10 cellular contexts compared by ENCODE assay signal in the genomic region with DNA sequence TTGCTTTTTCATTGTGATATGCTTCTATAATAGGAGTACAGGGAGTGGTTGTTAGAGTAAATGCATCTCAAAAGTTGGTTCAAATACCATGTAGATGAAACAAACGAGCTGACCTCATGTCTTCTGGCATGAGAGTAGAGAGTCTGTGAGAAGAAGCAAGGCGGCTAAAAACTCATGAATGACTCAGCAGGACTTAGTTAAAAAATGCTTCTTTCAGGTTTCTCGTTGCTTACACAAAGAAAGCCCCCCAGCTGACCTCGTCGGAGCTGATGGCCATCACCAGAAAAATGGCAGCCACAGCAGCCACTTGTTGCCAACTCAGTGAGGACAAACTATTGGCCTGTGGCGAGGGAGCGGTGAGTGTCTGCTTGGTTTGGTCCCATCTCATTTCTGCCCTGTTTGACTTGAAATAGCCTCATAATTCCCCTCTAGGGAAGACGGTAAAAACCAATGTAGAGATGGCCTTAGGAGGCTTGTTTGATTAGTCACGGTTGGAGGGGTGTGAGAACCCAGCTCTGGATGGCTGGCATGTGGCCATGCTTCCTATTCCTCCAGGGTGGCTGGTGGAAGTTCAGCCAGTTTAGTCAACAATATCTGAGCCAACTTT. TPM values are rescaled to one million over a fixed set of nuclear protein-coding genes. Genes with fewer than 3 reads are reported as not detected.
DNase-seq lines count a peak whose midpoint lies in the region; ATAC-seq and TF ChIP-seq lines count a peak whose summit lies in the region.
"Had no signal": no experiment of that assay in that cellular context is flagged by ENCODE, and none has a peak within 500 bp of the region (broad histone marks: within the 10 kb centered on the region; RNA-seq: fewer than 3 reads in every experiment).

No MANE protein-coding gene starts in this region.

- ATAC-seq in stimulated activated naive CD8-positive, alpha-beta T cell treated with anti-CD3 and anti-CD28 coated beads, Interleukin-15, Interleukin-2, amounts not matched to agents 100 U/mL and 50 U/mL, for 24 hours: no peak
- ATAC-seq: activated T-cell treated with anti-CD3 and anti-CD28 coated beads, Interleukin-2, amount 50 U/mL, for 4 hours had no signal

- peak; percentile 96 for DNase-seq in NCI-H69 (lab: John Stamatoyannopoulos, UW)
- DNase-seq in fibroblast of lung (ENCODE audit: low read depth in 2 of 2): peak; percentile 83 to 98
- peak; percentile 94 for DNase-seq in renal cortical epithelial cell (ENCODE audit: low read depth)
- no peak for DNase-seq in LoVo (ENCODE audit: low spot score)
- no peak for DNase-seq in activated CD4-positive, alpha-beta T cell treated with anti-CD3 and anti-CD28 coated beads, Interleukin-2, amount 10 ng/mL, durations not matched to agents 24 days and 14 days
- DNase-seq in stimulated activated naive CD8-positive, alpha-beta T cell treated with anti-CD3 and anti-CD28 coated beads, Interleukin-15, Interleukin-2, amounts not matched to agents 100 U/mL and 50 U/mL, for 24 hours: no peak
- no peak for DNase-seq in activated T-cell treated with anti-CD3 and anti-CD28 coated beads, Interleukin-2, amount 50 U/mL, for 1 hour
- DNase-seq: activated T-cell treated with anti-CD3 and anti-CD28 coated beads, Interleukin-2, amount 50 U/mL, for 4 hours; NCI-H1048 had no signal

- CTCF ChIA-PET in HEK293 (lab: Yijun Ruan, JAX): interaction anchor here (0.6 kb wide), 1 partner anchor 15 kb away, joined by 5 read pairs; a partner anchor contains a TSS

- H2AFZ ChIP-seq in fibroblast of lung (ENCODE audit: low read length): peak overlapping the region; percentile 56

- H3K4me2 ChIP-seq in fibroblast of lung (ENCODE audit: extremely low read depth, insufficient read depth, low read length): peak overlapping the region; percentile 73

- H3K9ac ChIP-seq in fibroblast of lung (ENCODE audit: insufficient read depth, low read length): no peak overlapping the region

- peaks cover 6% of the 10 kb centered on the region for H3K27me3 Mint-ChIP-seq in activated CD4-positive, alpha-beta T cell treated with anti-CD3 and anti-CD28 coated beads, Interleukin-2, amount 10 ng/mL, durations not matched to agents 24 days and 14 days

- no peaks in the 10 kb centered on the region for H3K79me2 ChIP-seq in fibroblast of lung (ENCODE audit: control insufficient read depth, insufficient read depth, low read length)

- H4K20me1 ChIP-seq in fibroblast of lung (ENCODE audit: control insufficient read depth, extremely low read depth, insufficient read depth, low read length): no peaks in the 10 kb centered on the region

- POLR2A ChIA-PET in HEK293 (lab: Yijun Ruan, JAX): no interaction called here

- no peak overlapping the region for H3K4me3 ChIP-seq in HEK293 (ENCODE audit: low read depth, low read length)
- H3K4me3 ChIP-seq in fibroblast of lung (replicated peaks in 1 of 4; ENCODE audit: control extremely low read depth in 1 of 4, insufficient read depth in 1 of 4, low read depth in 3 of 4, low read length in 4 of 4): no peak overlapping the region

- H3K27me3 ChIP-seq in fibroblast of lung (ENCODE audit: control insufficient read depth, insufficient read depth, low read length): no peaks in the 10 kb centered on the region

- no peak overlapping the region for H3K4me3 Mint-ChIP-seq in activated CD4-positive, alpha-beta T cell treated with anti-CD3 and anti-CD28 coated beads, Interleukin-2, amount 10 ng/mL, durations not matched to agents 24 days and 14 days
- H3K4me3 Mint-ChIP-seq: activated T-cell treated with anti-CD3 and anti-CD28 coated beads, Interleukin-2, amount 50 U/mL, for 4 hours had no signal

- H3K4me1 Mint-ChIP-seq in activated CD4-positive, alpha-beta T cell treated with anti-CD3 and anti-CD28 coated beads, Interleukin-2, amount 10 ng/mL, durations not matched to agents 24 days and 14 days: no peaks in the 10 kb centered on the region

- H3K36me3 ChIP-seq in HEK293 (ENCODE audit: control insufficient read depth in 2 of 2, insufficient read depth in 1 of 2, low read length in 2 of 2) (no peaks in the 10 kb centered on the region), fibroblast of lung (ENCODE audit: control insufficient read depth, insufficient read depth, low read length) (no peaks in the 10 kb centered on the region)

- H3K27ac Mint-ChIP-seq in activated CD4-positive, alpha-beta T cell treated with anti-CD3 and anti-CD28 coated beads, Interleukin-2, amount 10 ng/mL, durations not matched to agents 24 days and 14 days: no peak overlapping the region

- H3K4me1 ChIP-seq in HEK293 (ENCODE audit: control insufficient read depth, insufficient read depth, low read length) (no peaks in the 10 kb centered on the region), fibroblast of lung (ENCODE audit: control insufficient read depth, extremely low read depth, insufficient read depth, low read length) (peaks cover 5% of the 10 kb centered on the region)

- no peak for TF ChIP-seq CTCF in HEK293 (tag by site-specific recombination; IDR thresholded peaks at IDR 0.05)
- TF ChIP-seq CTCF in fibroblast of lung (conservative IDR thresholded peaks at IDR 0.05 in 1 of 2, IDR thresholded peaks at IDR 0.05 in 1 of 2; ENCODE audit: low read depth in 1 of 2, low read length in 2 of 2): no peak

- no peaks in the 10 kb centered on the region for H3K9me3 ChIP-seq in HEK293 (ENCODE audit: control insufficient read depth, insufficient read depth, low read depth, low read length)
- no peaks in the 10 kb centered on the region for H3K9me3 ChIP-seq in fibroblast of lung (ENCODE audit: control insufficient read depth, insufficient read depth, low read depth, low read length)

- H3K9me3 Mint-ChIP-seq in activated CD4-positive, alpha-beta T cell treated with anti-CD3 and anti-CD28 coated beads, Interleukin-2, amount 10 ng/mL, durations not matched to agents 24 days and 14 days: no peaks in the 10 kb centered on the region
- H3K9me3 Mint-ChIP-seq: activated T-cell treated with anti-CD3 and anti-CD28 coated beads, Interleukin-2, amount 50 U/mL, for 4 hours had no signal

- H3K27ac ChIP-seq in HEK293 (ENCODE audit: extremely low read depth, low read depth, low read length) (no peak overlapping the region), fibroblast of lung (ENCODE audit: insufficient read depth, low read length) (peak overlapping the region; percentile 74)

- intact Hi-C loops in activated CD4-positive, alpha-beta T cell treated with anti-CD3 and anti-CD28 coated beads, Interleukin-2, amount 10 ng/mL, durations not matched to agents 24 days and 14 days (cut with micrococcal nuclease): no loop called here

- H3K36me3 Mint-ChIP-seq in activated CD4-positive, alpha-beta T cell treated with anti-CD3 and anti-CD28 coated beads, Interleukin-2, amount 10 ng/mL, durations not matched to agents 24 days and 14 days (ENCODE audit: low read depth): no peaks in the 10 kb centered on the region

TF ChIP-seq in HEK293, 187 proteins besides CTCF, POLR2A, EP300 and RAD21 (continues in another document):
- TF ChIP-seq ZNF350 (tag by site-specific recombination; IDR thresholded peaks at IDR 0.05) (no peak), ZNF48 (tag by site-specific recombination; IDR thresholded peaks at IDR 0.05) (no peak), ZNF112 (tag by site-specific recombination; IDR thresholded peaks at IDR 0.05) (no peak), ZNF792 (tag by site-specific recombination; IDR thresholded peaks at IDR 0.05) (no peak), ZNF549 (tag by site-specific recombination; IDR thresholded peaks at IDR 0.05) (no peak), ZNF830 (tag by site-specific recombination; IDR thresholded peaks at IDR 0.05; ENCODE audit: low read depth) (no peak), ZIC2 (tag by site-specific recombination; IDR thresholded peaks at IDR 0.05) (0 out of 2 replicates have a peak, but pooled peaks have one; percentile 23), ZNF366 (tag by site-specific recombination; conservative IDR thresholded peaks at IDR 0.05) (no peak), ZNF529 (tag by site-specific recombination; IDR thresholded peaks at IDR 0.05; ENCODE audit: insufficient replicate concordance) (no peak), YY1 (tag by site-specific recombination; IDR thresholded peaks at IDR 0.05) (no peak)

RNA-seq across cellular contexts. Expression of a gene that starts 14.5 kb away (rescaled TPM):
- total RNA-seq in fibroblast of lung (under 0.01 and 0.83 TPM in 2 replicates), renal cortical epithelial cell (0.75 and 1.2 TPM in 2 replicates)
- polyA plus RNA-seq in fibroblast of lung: 0.35 and 1.5 TPM in 2 replicates
- 0.71 and 1.2 TPM in 2 replicates for polyA plus RNA-seq in fibroblast of lung (2012)
- polyA minus RNA-seq in fibroblast of lung (ENCODE audit: low replicate concordance): not detected in 2 replicates
- total RNA-seq in activated CD4-positive, alpha-beta T cell treated with anti-CD3 and anti-CD28 coated beads, Interleukin-2, amount 10 ng/mL, durations not matched to agents 24 days and 14 days: not detected in 2 replicates

RNA-seq across cellular contexts. Expression of a gene that starts 31.0 kb away (rescaled TPM):
- not detected in 2 replicates for total RNA-seq in fibroblast of lung
- not detected in 2 replicates for polyA plus RNA-seq in fibroblast of lung
- polyA plus RNA-seq in fibroblast of lung (2012): not detected in 2 replicates
- polyA minus RNA-seq in fibroblast of lung (ENCODE audit: low replicate concordance): not detected in 2 replicates
- not detected in 2 replicates for total RNA-seq in renal cortical epithelial cell
- not detected in 2 replicates for total RNA-seq in activated CD4-positive, alpha-beta T cell treated with anti-CD3 and anti-CD28 coated beads, Interleukin-2, amount 10 ng/mL, durations not matched to agents 24 days and 14 days
- total RNA-seq: activated T-cell treated with anti-CD3 and anti-CD28 coated beads, Interleukin-2, amount 50 U/mL, for 4 hours had no signal

RNA-seq across cellular contexts. Expression of a gene that starts 46.4 kb away (rescaled TPM):
- total RNA-seq in fibroblast of lung: not detected in 2 replicates
- polyA plus RNA-seq in fibroblast of lung: 0.03 TPM in 1 of 2 replicates, not detected in the other
- not detected in 2 replicates for polyA plus RNA-seq in fibroblast of lung (2012)
- 0.70 TPM in 1 of 2 replicates, not detected in the other for polyA minus RNA-seq in fibroblast of lung (ENCODE audit: low replicate concordance)
- total RNA-seq in renal cortical epithelial cell: not detected in 2 replicates
- total RNA-seq in activated CD4-positive, alpha-beta T cell treated with anti-CD3 and anti-CD28 coated beads, Interleukin-2, amount 10 ng/mL, durations not matched to agents 24 days and 14 days: not detected in 2 replicates

Comparison
In these comparisons a context has a peak if more than half of its experiments do, and no peak if none do; other contexts are left out.
1. DNase-seq: peak in NCI-H69 (single experiment), fibroblast of lung (2 of 2) and renal cortical epithelial cell (single experiment); none in LoVo (single experiment), activated CD4-positive, alpha-beta T cell treated with anti-CD3 and anti-CD28 coated beads, Interleukin-2, amount 10 ng/mL, durations not matched to agents 24 days and 14 days (single experiment), stimulated activated naive CD8-positive, alpha-beta T cell treated with anti-CD3 and anti-CD28 coated beads, Interleukin-15, Interleukin-2, amounts not matched to agents 100 U/mL and 50 U/mL, for 24 hours (single experiment) and activated T-cell treated with anti-CD3 and anti-CD28 coated beads, Interleukin-2, amount 50 U/mL, for 1 hour (single experiment).